ENCODE assay signal across 34 cellular contexts in the genomic region with DNA sequence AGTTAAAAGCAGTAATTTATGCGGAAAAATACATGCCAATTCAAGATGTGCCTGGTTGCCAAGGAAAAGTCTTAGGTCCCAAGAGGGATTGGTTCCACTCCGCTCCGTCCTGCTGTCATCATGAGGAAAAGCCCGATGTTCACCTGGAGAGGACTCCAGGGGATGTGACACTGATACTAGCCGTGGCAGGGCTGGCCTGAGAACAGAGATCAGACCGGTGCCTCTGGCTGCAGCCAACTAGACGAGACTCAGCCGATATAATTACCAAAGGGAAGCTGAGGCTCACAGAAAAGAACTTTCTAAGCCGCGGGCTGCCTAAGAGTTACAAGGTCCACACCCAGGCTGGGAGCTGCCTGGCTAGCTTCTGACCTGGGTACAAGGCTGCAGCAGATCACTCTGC.
"Had no signal": no experiment of that assay in that cellular context is flagged by ENCODE, and none has a peak within 500 bp of the region (broad histone marks: within the 10 kb centered on the region; RNA-seq: fewer than 3 reads in every experiment).

No MANE protein-coding gene starts in this region.

- H3K9me3 ChIP-seq: adrenal gland, gastrocnemius medialis, pancreas, prostate gland, sigmoid colon, thoracic aorta, uterus had no signal

- H3K4me1 Mint-ChIP-seq: stimulated activated effector memory CD8-positive, alpha-beta T cell treated with anti-CD3 and anti-CD28 coated beads, Interleukin-12 subunit alpha, Interleukin-12 subunit beta, amount 100 ng/mL, for 72 hours had no signal

- H3K27me3 ChIP-seq: adrenal gland, gastrocnemius medialis, hepatocyte, pancreas, uterus had no signal

- H3K4me3 ChIP-seq: adrenal gland, coronary artery, dorsolateral prefrontal cortex, gastrocnemius medialis, hepatocyte, pancreas, prostate gland, sigmoid colon, thoracic aorta, uterus had no signal

- H3K27ac Mint-ChIP-seq: activated CD4-positive, alpha-beta T cell treated with anti-CD3 and anti-CD28 coated beads for 36 hours; activated CD8-positive, alpha-beta T cell treated with anti-CD3 and anti-CD28 coated beads, Interleukin-2, amount 10 ng/mL, durations not matched to agents 7 days and 5 days; activated naive CD4-positive, alpha-beta T cell treated with anti-CD3 and anti-CD28 coated beads for 36 hours; activated naive CD8-positive, alpha-beta T cell treated with anti-CD3 and anti-CD28 coated beads for 36 hours; activated T-helper 1 cell treated with anti-CD3 and anti-CD28 coated beads, Interleukin-12 subunit alpha, Interleukin-12 subunit beta, Interleukin-2, Interleukin-4 antibody, amounts not matched to agents 30 ng/mL and 10 ng/mL and 1 ng/mL, durations not matched to agents 14 hours and 24 hours and 36 hours; effector memory CD8-positive, alpha-beta T cell; naive thymus-derived CD4-positive, alpha-beta T cell; stimulated activated effector memory CD8-positive, alpha-beta T cell treated with anti-CD3 and anti-CD28 coated beads, Interleukin-12 subunit alpha, Interleukin-12 subunit beta, amount 100 ng/mL, for 72 hours; stimulated activated naive CD8-positive, alpha-beta T cell treated with anti-CD3 and anti-CD28 coated beads, Interleukin-15, Interleukin-2, amounts not matched to agents 100 ng/mL and 50 ng/mL, for 24 hours; T-helper 2 cell treated with Interferon-gamma antibody and Interleukin-4, amounts not matched to agents 5 μg/mL and 100 μg/mL, for 36 hours had no signal

- H3K4me2 ChIP-seq: hepatocyte had no signal

- H3K4me1 ChIP-seq: adrenal gland, pancreas, uterus had no signal

- H3K27ac ChIP-seq: adrenal gland, coronary artery, dorsolateral prefrontal cortex, gastrocnemius medialis, hepatocyte, pancreas, prostate gland, sigmoid colon, thoracic aorta, uterus had no signal

- H3K79me2 ChIP-seq: hepatocyte had no signal

- FAIRE-seq: kidney, pancreas, small intestine had no signal

- H3K36me3 ChIP-seq: adrenal gland, gastrocnemius medialis, pancreas, prostate gland, sigmoid colon, thoracic aorta, uterus had no signal

- H3K9me3 Mint-ChIP-seq: activated naive CD4-positive, alpha-beta T cell treated with anti-CD3 and anti-CD28 coated beads for 36 hours; activated naive CD8-positive, alpha-beta T cell treated with anti-CD3 and anti-CD28 coated beads for 36 hours; activated T-helper 1 cell treated with anti-CD3 and anti-CD28 coated beads, Interleukin-12 subunit alpha, Interleukin-12 subunit beta, Interleukin-2, Interleukin-4 antibody, amounts not matched to agents 30 ng/mL and 10 ng/mL and 1 ng/mL, durations not matched to agents 14 hours and 24 hours and 36 hours; brain; effector memory CD8-positive, alpha-beta T cell; stimulated activated effector memory CD8-positive, alpha-beta T cell treated with anti-CD3 and anti-CD28 coated beads, Interleukin-12 subunit alpha, Interleukin-12 subunit beta, amount 100 ng/mL, for 72 hours; stimulated activated naive CD8-positive, alpha-beta T cell treated with anti-CD3 and anti-CD28 coated beads, Interleukin-15, Interleukin-2, amounts not matched to agents 100 ng/mL and 50 ng/mL, for 24 hours; T-helper 2 cell treated with Interferon-gamma antibody and Interleukin-4, amounts not matched to agents 5 μg/mL and 100 μg/mL, for 36 hours had no signal

- ATAC-seq: activated CD4-positive, alpha-beta T cell treated with anti-CD3 and anti-CD28 coated beads for 36 hours; activated CD8-positive, alpha-beta T cell treated with anti-CD3 and anti-CD28 coated beads, Interleukin-2, amount 10 ng/mL, durations not matched to agents 7 days and 5 days; effector memory CD8-positive, alpha-beta T cell; gastrocnemius medialis; left colon; naive thymus-derived CD4-positive, alpha-beta T cell; pancreas; stimulated activated effector memory CD8-positive, alpha-beta T cell treated with anti-CD3 and anti-CD28 coated beads, Interleukin-12 subunit alpha, Interleukin-12 subunit beta, amount 100 ng/mL, for 72 hours had no signal

- H3K36me3 Mint-ChIP-seq: activated naive CD8-positive, alpha-beta T cell treated with anti-CD3 and anti-CD28 coated beads for 36 hours; brain; naive thymus-derived CD4-positive, alpha-beta T cell; stimulated activated effector memory CD8-positive, alpha-beta T cell treated with anti-CD3 and anti-CD28 coated beads, Interleukin-12 subunit alpha, Interleukin-12 subunit beta, amount 100 ng/mL, for 72 hours had no signal

- DNase-seq: activated CD4-positive, alpha-beta T cell treated with anti-CD3 and anti-CD28 coated beads for 36 hours; activated CD4-positive, CD25-positive, alpha-beta regulatory T cell; activated CD8-positive, alpha-beta T cell treated with anti-CD3 and anti-CD28 coated beads, Interleukin-2, amount 10 ng/mL, durations not matched to agents 7 days and 5 days; activated effector memory CD4-positive, alpha-beta T cell treated with anti-CD3 and anti-CD28 coated beads, Interleukin-2, amount 50 U/mL, for 16 hours; activated naive CD4-positive, alpha-beta T cell treated with anti-CD3 and anti-CD28 coated beads for 36 hours; activated naive CD8-positive, alpha-beta T cell treated with anti-CD3 and anti-CD28 coated beads for 36 hours; aorta; dorsolateral prefrontal cortex; effector memory CD8-positive, alpha-beta T cell; erythroblast; gastrocnemius medialis; glutamatergic neuron; kidney; left colon; midbrain; naive thymus-derived CD4-positive, alpha-beta T cell; nucleus accumbens; retina; sigmoid colon; small intestine; stimulated activated CD4-positive, alpha-beta T cell treated with anti-CD3 and anti-CD28 coated beads, Interleukin-4, amount 100 ng/mL, for 24 hours; trophoblast cell; uterus had no signal

- H2AFZ ChIP-seq: hepatocyte had no signal

- H3K4me3 Mint-ChIP-seq: activated CD4-positive, alpha-beta T cell treated with anti-CD3 and anti-CD28 coated beads for 36 hours; activated CD8-positive, alpha-beta T cell treated with anti-CD3 and anti-CD28 coated beads, Interleukin-2, amount 10 ng/mL, durations not matched to agents 7 days and 5 days; activated naive CD4-positive, alpha-beta T cell treated with anti-CD3 and anti-CD28 coated beads for 36 hours; activated naive CD8-positive, alpha-beta T cell treated with anti-CD3 and anti-CD28 coated beads for 36 hours; activated T-helper 1 cell treated with anti-CD3 and anti-CD28 coated beads, Interleukin-12 subunit alpha, Interleukin-12 subunit beta, Interleukin-2, Interleukin-4 antibody, amounts not matched to agents 30 ng/mL and 10 ng/mL and 1 ng/mL, durations not matched to agents 14 hours and 24 hours and 36 hours; brain; effector memory CD8-positive, alpha-beta T cell; naive thymus-derived CD4-positive, alpha-beta T cell; stimulated activated effector memory CD8-positive, alpha-beta T cell treated with anti-CD3 and anti-CD28 coated beads, Interleukin-12 subunit alpha, Interleukin-12 subunit beta, amount 100 ng/mL, for 72 hours; stimulated activated naive CD8-positive, alpha-beta T cell treated with anti-CD3 and anti-CD28 coated beads, Interleukin-15, Interleukin-2, amounts not matched to agents 100 ng/mL and 50 ng/mL, for 24 hours; T-helper 2 cell treated with Interferon-gamma antibody and Interleukin-4, amounts not matched to agents 5 μg/mL and 100 μg/mL, for 36 hours had no signal
